Comparison of ENCODE assay signal across 1 cellular context in genomic region chr2:85872536-85873161, GRCh38.
TF ChIP-seq lines count a peak whose summit lies in the region.

No MANE protein-coding gene starts in this region.

TF ChIP-seq in K562, 482 proteins besides CTCF, POLR2A, EP300 and RAD21:
- TF ChIP-seq ZNF23 (CRISPR knock-in tag; IDR thresholded peaks at IDR 0.05), result no peak
- TF ChIP-seq SMARCB1 (IDR thresholded peaks at IDR 0.05; ENCODE audit: insufficient read length, low read depth), result no peak
